23 cellular contexts compared by ENCODE assay signal in the genomic region with DNA sequence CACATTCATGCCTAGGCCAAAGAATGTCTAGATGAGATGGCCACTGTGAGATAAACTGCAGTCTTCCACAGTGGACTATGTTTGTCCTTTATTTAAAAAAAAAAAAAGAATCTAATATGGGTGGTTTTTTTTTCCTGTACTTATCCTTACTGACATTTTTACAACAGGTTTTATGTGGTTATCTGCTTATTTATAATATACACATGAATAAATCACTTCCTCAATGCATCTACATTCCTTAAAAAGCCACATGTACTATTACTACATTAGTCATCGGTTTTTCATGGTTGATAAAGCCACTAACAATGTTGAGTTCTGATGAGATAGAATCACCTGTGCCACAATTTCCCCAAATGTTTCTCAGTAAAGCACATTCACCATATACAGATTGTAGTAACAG.
A peak's percentile ranks its signal among the peaks of the same experiment; 100 is the strongest.
DNase-seq lines count a peak whose midpoint lies in the region; ATAC-seq and TF ChIP-seq lines count a peak whose summit lies in the region.
"Had no signal": no experiment of that assay in that cellular context is flagged by ENCODE, and none has a peak within 500 bp of the region (broad histone marks: within the 10 kb centered on the region; RNA-seq: fewer than 3 reads in every experiment).

No MANE protein-coding gene starts in this region.

- CTCF ChIA-PET in activated CD4-positive, alpha-beta T cell treated with anti-CD3 and anti-CD28 coated beads for 36 hours (lab: Charles Lee) = no interaction called here

- H3K27me3 ChIP-seq in RWPE2 (ENCODE audit: insufficient read depth, poor library complexity, severe bottlenecking) (no peaks in the 10 kb centered on the region), HAP-1 (ENCODE audit: low read depth) (no peaks in the 10 kb centered on the region)
- H3K27me3 ChIP-seq: BLaER1 treated with 17β-estradiol and CSF1 and Interleukin-3, amounts not matched to agents 10 nM and 100 nM; esophagus muscularis mucosa; heart right ventricle; vagina had no signal

- H3K4me1 Mint-ChIP-seq in activated CD4-positive, alpha-beta T cell treated with anti-CD3 and anti-CD28 coated beads for 36 hours = no peaks in the 10 kb centered on the region
- H3K4me1 Mint-ChIP-seq in endothelial cell (ENCODE audit: unreplicated experiment) = peaks cover 6% of the 10 kb centered on the region
- H3K4me1 Mint-ChIP-seq: activated B cell treated with CpG ODN at 0.5 μM for 24 hours, brain, memory B cell, nephron, T-helper 17 cell had no signal

- peak overlapping the region; percentile 77 for H3K27ac ChIP-seq in RWPE2 (ENCODE audit: poor library complexity, severe bottlenecking)
- H3K27ac ChIP-seq in epithelial cell of prostate = peak overlapping the region; percentile 56
- H3K27ac ChIP-seq: BLaER1 treated with 17β-estradiol and CSF1 and Interleukin-3, amounts not matched to agents 10 nM and 100 nM; esophagus muscularis mucosa; heart right ventricle; skin epidermis; vagina had no signal

- ATAC-seq in RWPE2 (ENCODE audit: low read depth) = peak; percentile 64
- ATAC-seq in activated CD4-positive, alpha-beta T cell treated with anti-CD3 and anti-CD28 coated beads for 36 hours = no peak
- ATAC-seq: activated CD8-positive, alpha-beta T cell treated with anti-CD3 and anti-CD28 coated beads, Interleukin-2, amount 10 ng/mL, durations not matched to agents 7 days and 5 days; activated T-cell treated with anti-CD3 and anti-CD28 coated beads, Interleukin-2, amount 50 U/mL, for 4 hours; heart right ventricle; T-helper 17 cell had no signal

- H3K9me3 ChIP-seq in RWPE2 (ENCODE audit: severe bottlenecking) = no peaks in the 10 kb centered on the region
- H3K9me3 ChIP-seq in HAP-1 = no peaks in the 10 kb centered on the region
- H3K9me3 ChIP-seq: BLaER1 treated with 17β-estradiol and CSF1 and Interleukin-3, amounts not matched to agents 10 nM and 100 nM; esophagus muscularis mucosa; heart right ventricle; vagina had no signal

- no peak overlapping the region for H3K27ac Mint-ChIP-seq in activated CD4-positive, alpha-beta T cell treated with anti-CD3 and anti-CD28 coated beads for 36 hours
- no peak overlapping the region for H3K27ac Mint-ChIP-seq in endothelial cell (ENCODE audit: unreplicated experiment)
- H3K27ac Mint-ChIP-seq: activated B cell treated with CpG ODN at 0.5 μM for 24 hours; activated CD8-positive, alpha-beta T cell treated with anti-CD3 and anti-CD28 coated beads, Interleukin-2, amount 10 ng/mL, durations not matched to agents 7 days and 5 days; memory B cell; nephron; T-helper 17 cell had no signal

- intact Hi-C loops in activated CD4-positive, alpha-beta T cell treated with anti-CD3 and anti-CD28 coated beads for 36 hours (cut with DNase I, micrococcal nuclease) = no loop called here

- peaks cover 44% of the 10 kb centered on the region for H3K4me1 ChIP-seq in RWPE2 (ENCODE audit: insufficient read depth, poor library complexity, severe bottlenecking)
- H3K4me1 ChIP-seq in HAP-1 = no peaks in the 10 kb centered on the region
- H3K4me1 ChIP-seq: esophagus muscularis mucosa, heart right ventricle, vagina had no signal

- H3K4me3 Mint-ChIP-seq in activated CD4-positive, alpha-beta T cell treated with anti-CD3 and anti-CD28 coated beads for 36 hours = no peak overlapping the region
- H3K4me3 Mint-ChIP-seq in endothelial cell (ENCODE audit: unreplicated experiment) = no peak overlapping the region
- H3K4me3 Mint-ChIP-seq: activated B cell treated with CpG ODN at 0.5 μM for 24 hours; activated CD8-positive, alpha-beta T cell treated with anti-CD3 and anti-CD28 coated beads, Interleukin-2, amount 10 ng/mL, durations not matched to agents 7 days and 5 days; activated T-cell treated with anti-CD3 and anti-CD28 coated beads, Interleukin-2, amount 50 U/mL, for 4 hours; brain; memory B cell; nephron; T-helper 17 cell had no signal

- POLR2A ChIA-PET in activated CD4-positive, alpha-beta T cell treated with anti-CD3 and anti-CD28 coated beads for 36 hours (lab: Charles Lee) = no interaction called here

- peaks cover 2% of the 10 kb centered on the region for H3K9me3 Mint-ChIP-seq in activated CD4-positive, alpha-beta T cell treated with anti-CD3 and anti-CD28 coated beads for 36 hours (ENCODE audit: low read depth)
- H3K9me3 Mint-ChIP-seq in endothelial cell (ENCODE audit: unreplicated experiment) = no peaks in the 10 kb centered on the region
- H3K9me3 Mint-ChIP-seq: activated B cell treated with CpG ODN at 0.5 μM for 24 hours; activated T-cell treated with anti-CD3 and anti-CD28 coated beads, Interleukin-2, amount 50 U/mL, for 4 hours had no signal

- peaks cover 6% of the 10 kb centered on the region; the same call in 1 of the 2 replicates for H3K36me3 ChIP-seq in RWPE2 (ENCODE audit: low read depth)
- H3K36me3 ChIP-seq in HAP-1 (replicated peaks) = no peaks in the 10 kb centered on the region
- H3K36me3 ChIP-seq: BLaER1 treated with 17β-estradiol and CSF1 and Interleukin-3, amounts not matched to agents 10 nM and 100 nM; esophagus muscularis mucosa; heart right ventricle; vagina had no signal

- no peak for TF ChIP-seq CTCF in RWPE2 (IDR thresholded peaks at IDR 0.05; ENCODE audit: poor library complexity, severe bottlenecking)
- TF ChIP-seq CTCF in endothelial cell (IDR thresholded peaks at IDR 0.05; ENCODE audit: unreplicated experiment) = no peak

- in situ Hi-C loops in HAP-1 (cut with MboI; ENCODE audit: low sequenced_read_pairs) = no loop called here

- H3K27me3 Mint-ChIP-seq in activated CD4-positive, alpha-beta T cell treated with anti-CD3 and anti-CD28 coated beads for 36 hours = peaks cover 4% of the 10 kb centered on the region
- no peaks in the 10 kb centered on the region for H3K27me3 Mint-ChIP-seq in endothelial cell (ENCODE audit: unreplicated experiment)
- H3K27me3 Mint-ChIP-seq: activated B cell treated with CpG ODN at 0.5 μM for 24 hours had no signal

- peak; percentile 69 for DNase-seq in H4 (ENCODE audit: low spot score)
- DNase-seq in RWPE2 (ENCODE audit: low spot score) = no peak
- DNase-seq in epithelial cell of prostate (ENCODE audit: low read depth, low spot score) = peak; percentile 39
- no peak for DNase-seq in activated CD4-positive, alpha-beta T cell treated with anti-CD3 and anti-CD28 coated beads for 36 hours
- no peak for DNase-seq in HAP-1 (ENCODE audit: low spot score in 2 of 2)
- no peak for DNase-seq in dermis blood vessel endothelial cell
- no peak for DNase-seq in endothelial cell (ENCODE audit: low spot score)
- DNase-seq: activated B cell treated with CpG ODN at 0.5 μM for 24 hours; activated CD8-positive, alpha-beta T cell treated with anti-CD3 and anti-CD28 coated beads, Interleukin-2, amount 10 ng/mL, durations not matched to agents 7 days and 5 days; activated naive CD4-positive, alpha-beta T cell treated with anti-CD3 and anti-CD28 coated beads, Interleukin-2, amount 50 U/mL, for 16 hours; activated T-cell treated with anti-CD3 and anti-CD28 coated beads, Interleukin-2, amount 50 U/mL, for 4 hours; heart right ventricle; NCI-H345; Right ventricle myocardium superior; stimulated activated CD4-positive, alpha-beta T cell treated with anti-CD3 and anti-CD28 coated beads, Interleukin-4, amount 100 ng/mL, for 1 hour; T-helper 17 cell had no signal

- no peak overlapping the region for H3K4me3 ChIP-seq in RWPE2 (ENCODE audit: severe bottlenecking)
- H3K4me3 ChIP-seq in HAP-1 = no peak overlapping the region
- H3K4me3 ChIP-seq: BLaER1 treated with 17β-estradiol and CSF1 and Interleukin-3, amounts not matched to agents 10 nM and 100 nM; esophagus muscularis mucosa; heart right ventricle; skin epidermis; vagina had no signal

- H3K36me3 Mint-ChIP-seq in activated CD4-positive, alpha-beta T cell treated with anti-CD3 and anti-CD28 coated beads for 36 hours (ENCODE audit: low read depth) = no peaks in the 10 kb centered on the region
- H3K36me3 Mint-ChIP-seq in endothelial cell (ENCODE audit: low read depth, unreplicated experiment) = no peaks in the 10 kb centered on the region
- H3K36me3 Mint-ChIP-seq: brain, memory B cell had no signal

Comparison
In these comparisons a context has a peak if more than half of its experiments do, and no peak if none do; other contexts are left out.
1. DNase-seq: peak in H4 (single experiment) and epithelial cell of prostate (single experiment); none in RWPE2 (single experiment), activated CD4-positive, alpha-beta T cell treated with anti-CD3 and anti-CD28 coated beads for 36 hours (single experiment), HAP-1 (0 of 2), dermis blood vessel endothelial cell (single experiment) and endothelial cell (single experiment).